Comparison of ENCODE assay signal across 8 cellular contexts in genomic region chr10:69088801-69089501, GRCh38. TPM values are rescaled to one million over a fixed set of nuclear protein-coding genes. Genes with fewer than 3 reads are reported as not detected.
DNase-seq lines count a peak whose midpoint lies in the region; ATAC-seq and TF ChIP-seq lines count a peak whose summit lies in the region.

No MANE protein-coding gene starts in this region.

- H2BK120ac ChIP-seq in IMR-90 (ENCODE audit: low read depth, low read length): peak overlapping the region; percentile 44; the same call in 1 of the 2 replicates

- H3K36me3 ChIP-seq in IMR-90 (ENCODE audit: control insufficient read depth, insufficient read depth, low read length) (no peaks in the 10 kb centered on the region), lung (ENCODE audit: control insufficient read depth in 2 of 2, insufficient read depth in 2 of 2, low read length in 2 of 2) (no peaks in the 10 kb centered on the region)

- 60% methylated on average over 1 of the region's 10 CpGs; no CpG with 5 or more reads in 1 of the 2 experiments for WGBS in IMR-90 (ENCODE audit: extremely low coverage in 2 of 2, insufficient read length in 1 of 2), 2 experiments
- 24 to 52% methylated on average over 10 of the region's 10 CpGs for WGBS in lung, 2 donors

- 0 out of 3 replicates have a peak overlapping the region, but pooled peaks have one; percentile 30 for H2BK15ac ChIP-seq in IMR-90 (ENCODE audit: low read depth, low read length)

- DNase-seq in CD4-positive, alpha-beta T cell: peak in 2 of 10 experiments; percentile 16 to 30
- peak; percentile 52 for DNase-seq in IMR-90
- peak; percentile 52 for DNase-seq in activated T-helper 2 cell treated with anti-CD3 and anti-CD28 coated beads, Interferon-gamma antibody, Interleukin-2, Interleukin-4, amounts not matched to agents 10 μg/mL and 5 μg/mL and 100 μg/mL, durations not matched to agents 14 hours and 24 hours and 36 hours (ENCODE audit: low spot score)
- no peak for DNase-seq in lung (ENCODE audit: low spot score)
- no peak for DNase-seq in NCI-H2107 (lab: John Stamatoyannopoulos, UW)
- DNase-seq in midbrain (lab: John Stamatoyannopoulos, UW): no peak
- no peak for DNase-seq in sciatic nerve (ENCODE audit: low spot score)
- DNase-seq in NCI-H345 (lab: John Stamatoyannopoulos, UW): no peak

- no peak overlapping the region for H2AK9ac ChIP-seq in IMR-90 (replicated peaks; ENCODE audit: low read depth, low read length, poor library complexity)

- CTCF ChIA-PET in CD4-positive, alpha-beta T cell (lab: Charles Lee): no interaction called here
- CTCF ChIA-PET in IMR-90 (lab: Yijun Ruan, JAX): interaction anchor here (1.0 kb wide), 1 partner anchor 84 kb away, joined by 5 read pairs; no protein-coding TSS in a partner anchor

- no peak overlapping the region for H3K14ac ChIP-seq in IMR-90 (replicated peaks; ENCODE audit: low read depth, low read length)

- H3K9me3 ChIP-seq in CD4-positive, alpha-beta T cell (ENCODE audit: control insufficient read depth, low read length): no peaks in the 10 kb centered on the region
- no peaks in the 10 kb centered on the region for H3K9me3 ChIP-seq in IMR-90 (ENCODE audit: control insufficient read depth, insufficient read depth, low read length)
- H3K9me3 ChIP-seq in lung (ENCODE audit: control insufficient read depth in 2 of 2, insufficient read depth in 1 of 2, low read length in 1 of 2): no peaks in the 10 kb centered on the region

- no peaks in the 10 kb centered on the region for H3K27me3 ChIP-seq in CD4-positive, alpha-beta T cell (ENCODE audit: control insufficient read depth, insufficient read depth, low read length)
- H3K27me3 ChIP-seq in IMR-90 (ENCODE audit: control insufficient read depth, insufficient read depth, low read length) (no peaks in the 10 kb centered on the region), lung (ENCODE audit: control insufficient read depth, insufficient read depth) (no peaks in the 10 kb centered on the region)

- H3K4me1 ChIP-seq in IMR-90 (ENCODE audit: control insufficient read depth, insufficient read depth, low read length): peaks cover 7% of the 10 kb centered on the region
- peaks cover 0 to 3% of the 10 kb centered on the region in 2 donors for H3K4me1 ChIP-seq in lung (ENCODE audit: control insufficient read depth in 2 of 2, insufficient read depth in 2 of 2, low read length in 2 of 2)

- H3K9me1 ChIP-seq in IMR-90 (ENCODE audit: insufficient read depth, low read length): no peaks in the 10 kb centered on the region; the same call in 1 of the 2 replicates

- no peaks in the 10 kb centered on the region for H4K20me1 ChIP-seq in IMR-90 (ENCODE audit: insufficient read depth, low read length)

- H3K36me3 Mint-ChIP-seq in CD4-positive, alpha-beta T cell (ENCODE audit: low read depth): peaks cover 37% of the 10 kb centered on the region
- peaks cover 53% of the 10 kb centered on the region for H3K36me3 Mint-ChIP-seq in activated T-helper 2 cell treated with anti-CD3 and anti-CD28 coated beads, Interferon-gamma antibody, Interleukin-2, Interleukin-4, amounts not matched to agents 10 μg/mL and 5 μg/mL and 100 μg/mL, durations not matched to agents 14 hours and 24 hours and 36 hours (ENCODE audit: low read depth)

- in situ Hi-C loops in IMR-90 (cut with MboI; ENCODE audit: low sequenced_read_pairs): no loop called here

- peak overlapping the region; percentile 94 for H3K27ac ChIP-seq in CD4-positive, alpha-beta T cell (ENCODE audit: low read depth, low read length)
- H3K27ac ChIP-seq in IMR-90 (ENCODE audit: insufficient read depth, low read length) (no peak overlapping the region), lung (ENCODE audit: low read depth in 1 of 2, low read length in 1 of 2) (peak overlapping the region; percentile 35 to 87)

- peak overlapping the region; percentile 79; the same call in 1 of the 2 replicates for H2BK20ac ChIP-seq in IMR-90 (ENCODE audit: low read depth, low read length)

- no peak overlapping the region; the same call in 1 of the 2 replicates for H4K5ac ChIP-seq in IMR-90 (ENCODE audit: low read depth, low read length)

- dilution Hi-C loops in IMR-90 (cut with HindIII; ENCODE audit: low sequenced_read_pairs, unreplicated experiment): no loop called here

- peak overlapping the region; percentile 65; the same call in 1 of the 2 replicates for H3K4ac ChIP-seq in IMR-90 (ENCODE audit: low read depth, low read length)

- no peak overlapping the region for H3K56ac ChIP-seq in IMR-90 (ENCODE audit: extremely low read depth, insufficient read depth, low read length)

- no peaks in the 10 kb centered on the region for H3K9me3 Mint-ChIP-seq in CD4-positive, alpha-beta T cell
- no peaks in the 10 kb centered on the region for H3K9me3 Mint-ChIP-seq in activated T-helper 2 cell treated with anti-CD3 and anti-CD28 coated beads, Interferon-gamma antibody, Interleukin-2, Interleukin-4, amounts not matched to agents 10 μg/mL and 5 μg/mL and 100 μg/mL, durations not matched to agents 14 hours and 24 hours and 36 hours

- H2AK5ac ChIP-seq in IMR-90 (ENCODE audit: low read depth, low read length): no peak overlapping the region

- 0 out of 4 replicates have a peak, but pooled peaks cover 0 to 6% of the 10 kb centered on the region in 2 experiments for H3K79me1 ChIP-seq in IMR-90 (ENCODE audit: low read depth in 1 of 2, low read length in 2 of 2)

- TF ChIP-seq POLR2A in IMR-90 (IDR thresholded peaks at IDR 0.05; ENCODE audit: low read depth, low read length): no peak

- peak overlapping the region; percentile 29; the same call in 1 of the 2 replicates for H3K4me2 ChIP-seq in IMR-90 (ENCODE audit: low read depth, low read length)

- no peak overlapping the region for H3K23ac ChIP-seq in IMR-90 (ENCODE audit: low read depth, low read length)

- no peak for TF ChIP-seq CTCF in CD4-positive, alpha-beta T cell (IDR thresholded peaks at IDR 0.05)
- TF ChIP-seq CTCF in IMR-90 (conservative IDR thresholded peaks at IDR 0.05; ENCODE audit: low read depth, low read length) (no peak), lung (IDR thresholded peaks at IDR 0.05; ENCODE audit: control extremely low read depth, extremely low read depth) (no peak)

- no peak overlapping the region for H2AFZ ChIP-seq in IMR-90 (replicated peaks; ENCODE audit: low read length, poor library complexity)

- no peak for TF ChIP-seq RAD21 in IMR-90 (IDR thresholded peaks at IDR 0.05; ENCODE audit: low read length)

- intact Hi-C loops in CD4-positive, alpha-beta T cell (cut with DNase I, micrococcal nuclease): no loop called here
- intact Hi-C loops in IMR-90 (cut with micrococcal nuclease): no loop called here
- intact Hi-C loops in activated T-helper 2 cell treated with anti-CD3 and anti-CD28 coated beads, Interferon-gamma antibody, Interleukin-2, Interleukin-4, amounts not matched to agents 10 μg/mL and 5 μg/mL and 100 μg/mL, durations not matched to agents 14 hours and 24 hours and 36 hours (cut with micrococcal nuclease): loop anchor here (2.0 to 5.0 kb wide), 3 partner anchors 92 to 187 kb away; partner anchors contain the start of genes DDX50 and SUPV3L1
- intact Hi-C loops in sciatic nerve (cut with DNase I): no loop called here

- H4K91ac ChIP-seq in IMR-90 (ENCODE audit: insufficient read depth, low read depth, low read length): 0 out of 2 replicates have a peak overlapping the region, but pooled peaks have one; percentile 19

- H3K9ac ChIP-seq in IMR-90 (ENCODE audit: low read depth, low read length): no peak overlapping the region

- H3K4me3 ChIP-seq in IMR-90 (ENCODE audit: insufficient read depth, low read depth, low read length): no peak overlapping the region
- no peak overlapping the region for H3K4me3 ChIP-seq in lung

- peak overlapping the region; percentile 94 for H3K27ac Mint-ChIP-seq in CD4-positive, alpha-beta T cell
- peak overlapping the region; percentile 91 for H3K27ac Mint-ChIP-seq in activated T-helper 2 cell treated with anti-CD3 and anti-CD28 coated beads, Interferon-gamma antibody, Interleukin-2, Interleukin-4, amounts not matched to agents 10 μg/mL and 5 μg/mL and 100 μg/mL, durations not matched to agents 14 hours and 24 hours and 36 hours

- H3K18ac ChIP-seq in IMR-90 (ENCODE audit: low read depth, low read length): peak overlapping the region; percentile 52; the same call in 1 of the 2 replicates

- H3K4me1 Mint-ChIP-seq in CD4-positive, alpha-beta T cell (ENCODE audit: low read depth): peaks cover 70% of the 10 kb centered on the region
- H3K4me1 Mint-ChIP-seq in activated T-helper 2 cell treated with anti-CD3 and anti-CD28 coated beads, Interferon-gamma antibody, Interleukin-2, Interleukin-4, amounts not matched to agents 10 μg/mL and 5 μg/mL and 100 μg/mL, durations not matched to agents 14 hours and 24 hours and 36 hours (ENCODE audit: low read depth): peaks cover 54% of the 10 kb centered on the region

- H4K8ac ChIP-seq in IMR-90 (ENCODE audit: low read depth in 2 of 2, low read length in 2 of 2): peak overlapping the region; percentile 24 to 52; a peak in 3 of 4 replicates

- POLR2A ChIA-PET in CD4-positive, alpha-beta T cell (lab: Charles Lee): interaction anchor here (1.2 to 2.5 kb wide), 8 partner anchors 26 to 132 kb away, joined by 3 to 38 read pairs (median 8); partner anchors contain the start of genes DDX21 and KIFBP
- POLR2A ChIA-PET in IMR-90 (lab: Charles Lee; ENCODE audit: unreplicated experiment): no interaction called here

- H3K4me3 Mint-ChIP-seq in CD4-positive, alpha-beta T cell: peak overlapping the region; percentile 94
- peak overlapping the region; percentile 91 for H3K4me3 Mint-ChIP-seq in activated T-helper 2 cell treated with anti-CD3 and anti-CD28 coated beads, Interferon-gamma antibody, Interleukin-2, Interleukin-4, amounts not matched to agents 10 μg/mL and 5 μg/mL and 100 μg/mL, durations not matched to agents 14 hours and 24 hours and 36 hours (ENCODE audit: low read depth)

- BruUV-seq in IMR-90 (replicated peaks; lab: Mats Ljungman, UMichigan): no TSS peak

- H3K27me3 Mint-ChIP-seq in CD4-positive, alpha-beta T cell: no peaks in the 10 kb centered on the region
- H3K27me3 Mint-ChIP-seq in activated T-helper 2 cell treated with anti-CD3 and anti-CD28 coated beads, Interferon-gamma antibody, Interleukin-2, Interleukin-4, amounts not matched to agents 10 μg/mL and 5 μg/mL and 100 μg/mL, durations not matched to agents 14 hours and 24 hours and 36 hours (ENCODE audit: low read depth): no peaks in the 10 kb centered on the region

- ATAC-seq in CD4-positive, alpha-beta T cell (ENCODE audit: poor library complexity): peak; percentile 27
- ATAC-seq in IMR-90 (ENCODE audit: low read depth): no peak
- ATAC-seq in lung (ENCODE audit: insufficient read depth, low FRiP score): no peak
- no peak for ATAC-seq in sciatic nerve

- peak overlapping the region; percentile 69 for H2BK5ac ChIP-seq in IMR-90 (ENCODE audit: low read depth, low read length, poor library complexity, severe bottlenecking)

RNA-seq across cellular contexts. Expression of gene SRGN, which starts 1.0 kb away (rescaled TPM):
- 100 to 1,000 TPM; 342 to 353 TPM for total RNA-seq in CD4-positive, alpha-beta T cell
- total RNA-seq in IMR-90 (2012; rRNA removed) (41.4 and 46.4 TPM in 2 replicates), lung (100 to 1,000 TPM; 188 to 293 TPM), sciatic nerve (146 TPM)
- polyA plus RNA-seq in IMR-90 (2012; rRNA removed) (29.8 and 33.3 TPM in 2 replicates), lung (1,000 to 10,000 TPM in 1 of 2 donors, 10 to 100 TPM in 1; 58.1 to 1,336 TPM)
- 12.4 and 25.7 TPM in 2 replicates for polyA plus RNA-seq in IMR-90 (2012; cell fraction: cytosol; rRNA removed)
- 2.0 and 10.7 TPM in 2 replicates for polyA plus RNA-seq in IMR-90 (2012; cell fraction: nucleus; rRNA removed; ENCODE audit: low replicate concordance)
- 1,340 and 1,350 TPM in 2 replicates for total RNA-seq in activated T-helper 2 cell treated with anti-CD3 and anti-CD28 coated beads, Interferon-gamma antibody, Interleukin-2, Interleukin-4, amounts not matched to agents 10 μg/mL and 5 μg/mL and 100 μg/mL, durations not matched to agents 14 hours and 24 hours and 36 hours

RNA-seq across cellular contexts. Expression of gene VPS26A, which starts 35.0 kb away (rescaled TPM):
- 10 to 100 TPM; 32.8 to 33.0 TPM for total RNA-seq in CD4-positive, alpha-beta T cell
- total RNA-seq in IMR-90 (2012; rRNA removed): 7.2 and 24.7 TPM in 2 replicates
- 12.9 and 18.7 TPM in 2 replicates for polyA plus RNA-seq in IMR-90 (2012; rRNA removed)
- 1.2 and 1.4 TPM in 2 replicates for polyA plus RNA-seq in IMR-90 (2012; cell fraction: cytosol; rRNA removed)
- polyA plus RNA-seq in IMR-90 (2012; cell fraction: nucleus; rRNA removed; ENCODE audit: low replicate concordance): 0.28 and 5.0 TPM in 2 replicates
- 28.4 and 31.1 TPM in 2 replicates for total RNA-seq in activated T-helper 2 cell treated with anti-CD3 and anti-CD28 coated beads, Interferon-gamma antibody, Interleukin-2, Interleukin-4, amounts not matched to agents 10 μg/mL and 5 μg/mL and 100 μg/mL, durations not matched to agents 14 hours and 24 hours and 36 hours
- 10 to 100 TPM; 43.7 to 62.5 TPM for total RNA-seq in lung
- polyA plus RNA-seq in lung: 10 to 100 TPM; 24.9 to 31.4 TPM
- 53.6 TPM for total RNA-seq in sciatic nerve

Comparison
In these comparisons a context has a peak if more than half of its experiments do, and no peak if none do; other contexts are left out.
1. DNase-seq: peak in IMR-90 (single experiment) and activated T-helper 2 cell treated with anti-CD3 and anti-CD28 coated beads, Interferon-gamma antibody, Interleukin-2, Interleukin-4, amounts not matched to agents 10 μg/mL and 5 μg/mL and 100 μg/mL, durations not matched to agents 14 hours and 24 hours and 36 hours (single experiment); none in lung (single experiment), NCI-H2107 (single experiment), midbrain (single experiment), sciatic nerve (single experiment) and NCI-H345 (single experiment).